ENCODE assay signal across 10 cellular contexts in genomic region chr10:92419740-92420553, GRCh38.
DNase-seq lines count a peak whose midpoint lies in the region; ATAC-seq and TF ChIP-seq lines count a peak whose summit lies in the region.
"Had no signal": no experiment of that assay in that cellular context is flagged by ENCODE, and none has a peak within 500 bp of the region (broad histone marks: within the 10 kb centered on the region; RNA-seq: fewer than 3 reads in every experiment).

No MANE protein-coding gene starts in this region.

- H3K27me3 ChIP-seq in right cardiac atrium (ENCODE audit: control insufficient read depth, insufficient read depth), result no peaks in the 10 kb centered on the region

- H3K27ac ChIP-seq in right cardiac atrium (ENCODE audit: low read length), result no peak overlapping the region
- H3K27ac ChIP-seq: epithelial cell of prostate had no signal

- peaks cover 2% of the 10 kb centered on the region for H3K36me3 Mint-ChIP-seq in activated naive CD8-positive, alpha-beta T cell treated with anti-CD3 and anti-CD28 coated beads, Interleukin-2, amount 10 ng/mL, durations not matched to agents 7 days and 5 days

- H3K27me3 Mint-ChIP-seq in activated naive CD8-positive, alpha-beta T cell treated with anti-CD3 and anti-CD28 coated beads, Interleukin-2, amount 10 ng/mL, durations not matched to agents 7 days and 5 days, result peaks cover 45% of the 10 kb centered on the region

- peaks cover 2% of the 10 kb centered on the region for H3K9me3 Mint-ChIP-seq in activated naive CD8-positive, alpha-beta T cell treated with anti-CD3 and anti-CD28 coated beads, Interleukin-2, amount 10 ng/mL, durations not matched to agents 7 days and 5 days

- POLR2A ChIA-PET in activated naive CD8-positive, alpha-beta T cell treated with anti-CD3 and anti-CD28 coated beads, Interleukin-2, amount 10 ng/mL, durations not matched to agents 7 days and 5 days (lab: Charles Lee), result no interaction called here
- POLR2A ChIA-PET in GM10248 (lab: Yijun Ruan, JAX), result no interaction called here

- DNase-seq in G401 (ENCODE audit: low spot score) (peak; percentile 17), right cardiac atrium (peak; percentile 59 to 81 (median 80)), retina (peak; percentile 70), NCI-H2196 (lab: John Stamatoyannopoulos, UW; ENCODE audit: unreplicated experiment) (no peak), GM10248 (ENCODE audit: extremely low spot score) (no peak), COLO829 (ENCODE audit: low spot score) (no peak)
- no peak for DNase-seq in activated naive CD8-positive, alpha-beta T cell treated with anti-CD3 and anti-CD28 coated beads, Interleukin-2, amount 10 ng/mL, durations not matched to agents 7 days and 5 days
- DNase-seq: OCI-M1 had no signal

- no peaks in the 10 kb centered on the region for H3K9me3 ChIP-seq in right cardiac atrium (ENCODE audit: control insufficient read depth, low read length)

- peak overlapping the region; percentile 27 for H3K4me3 ChIP-seq in right cardiac atrium (ENCODE audit: low read length)

- H3K4me3 Mint-ChIP-seq in activated naive CD8-positive, alpha-beta T cell treated with anti-CD3 and anti-CD28 coated beads, Interleukin-2, amount 10 ng/mL, durations not matched to agents 7 days and 5 days, result peak overlapping the region; percentile 61

- no peak for ATAC-seq in activated naive CD8-positive, alpha-beta T cell treated with anti-CD3 and anti-CD28 coated beads, Interleukin-2, amount 10 ng/mL, durations not matched to agents 7 days and 5 days (ENCODE audit: low read depth)
- ATAC-seq in right cardiac atrium (peak; percentile 66 to 84), HG02571 (IDR thresholded peaks at IDR 0.05; ENCODE audit: unreplicated experiment) (no peak)

- whole genome bisulfite sequencing in right cardiac atrium, result 35% methylated on average over 34 of the region's 34 CpGs

- no peaks in the 10 kb centered on the region for H3K4me1 ChIP-seq in right cardiac atrium (ENCODE audit: control insufficient read depth, insufficient read depth, low read length)

- in situ Hi-C loops in G401 (cut with HindIII; ENCODE audit: low sequenced_read_pairs), result no loop called here

- intact Hi-C loops in right cardiac atrium (cut with DNase I), result no loop called here

- CTCF ChIA-PET in GM10248 (lab: Yijun Ruan, JAX), result interaction anchor here (0.7 to 1.3 kb wide), 5 partner anchors 8 to 124 kb away, joined by 3 read pairs; no protein-coding TSS in a partner anchor

- TF ChIP-seq CTCF in GM10248 (IDR thresholded peaks at IDR 0.05; ENCODE audit: control extremely low read depth, extremely low read depth, low read depth, missing control alignments), result no peak

- H3K27ac Mint-ChIP-seq in activated naive CD8-positive, alpha-beta T cell treated with anti-CD3 and anti-CD28 coated beads, Interleukin-2, amount 10 ng/mL, durations not matched to agents 7 days and 5 days, result no peak overlapping the region

- peaks cover 2% of the 10 kb centered on the region for H3K4me1 Mint-ChIP-seq in activated naive CD8-positive, alpha-beta T cell treated with anti-CD3 and anti-CD28 coated beads, Interleukin-2, amount 10 ng/mL, durations not matched to agents 7 days and 5 days

Comparison
In these comparisons a context has a peak if more than half of its experiments do, and no peak if none do; other contexts are left out.
1. DNase-seq: peak in G401 (single experiment), right cardiac atrium (3 of 3) and retina (single experiment); none in activated naive CD8-positive, alpha-beta T cell treated with anti-CD3 and anti-CD28 coated beads, Interleukin-2, amount 10 ng/mL, durations not matched to agents 7 days and 5 days (single experiment), NCI-H2196 (single experiment), GM10248 (single experiment) and COLO829 (single experiment).
2. ATAC-seq: peak in right cardiac atrium (2 of 2); none in activated naive CD8-positive, alpha-beta T cell treated with anti-CD3 and anti-CD28 coated beads, Interleukin-2, amount 10 ng/mL, durations not matched to agents 7 days and 5 days (single experiment) and HG02571 (single experiment).